Comparison of ENCODE assay signal across 8 cellular contexts in the genomic region with DNA sequence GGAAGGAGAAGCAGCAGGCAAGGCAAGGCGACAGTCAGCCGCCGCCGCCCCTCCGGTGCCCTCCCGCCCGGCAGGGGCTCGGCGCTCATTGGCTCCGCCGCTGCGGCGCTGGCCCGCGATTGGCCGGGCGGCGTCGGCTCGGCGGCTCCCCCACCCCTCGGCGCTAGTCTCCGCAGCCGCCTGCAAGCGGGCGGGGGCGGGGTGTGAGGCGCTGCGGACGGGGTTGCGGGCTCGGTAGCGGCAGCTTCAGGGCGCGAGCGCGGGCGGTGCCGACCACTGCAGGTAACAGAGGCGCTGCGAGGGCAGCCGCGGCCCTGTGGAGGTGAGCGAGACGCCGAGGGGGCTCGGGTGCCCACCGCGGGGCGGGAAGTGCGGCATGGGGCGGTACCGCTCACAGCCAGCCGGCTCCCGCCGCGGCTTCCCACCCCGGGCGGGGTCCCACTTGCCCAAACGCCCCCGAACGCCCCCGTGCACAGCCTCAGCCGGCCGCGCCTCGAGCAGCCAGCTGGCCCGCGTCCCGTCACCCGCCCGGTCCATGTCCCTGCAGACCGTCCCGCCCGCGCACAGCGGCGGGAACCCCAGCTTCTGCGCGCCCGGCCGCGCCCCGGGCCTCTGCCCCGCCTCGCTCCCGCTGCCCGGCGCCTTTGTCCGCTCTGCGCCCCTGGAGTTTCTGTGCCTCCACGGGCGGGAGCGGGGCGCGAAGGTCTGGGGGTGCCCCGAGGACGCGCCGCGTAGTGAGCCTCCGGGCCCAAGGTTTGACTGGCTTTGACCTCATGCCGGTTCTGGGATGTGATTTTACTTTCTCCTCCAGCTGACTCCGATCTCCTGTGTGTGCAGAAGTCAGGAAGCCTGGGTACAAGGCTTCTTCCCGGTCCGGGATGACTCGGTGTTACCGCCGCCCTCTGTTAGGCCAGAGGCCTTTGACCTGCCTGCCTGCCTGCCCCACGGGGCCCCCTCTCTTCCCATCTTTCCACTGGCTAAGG. TPM values are rescaled to one million over a fixed set of nuclear protein-coding genes. Genes with fewer than 3 reads are reported as not detected.
DNase-seq lines count a peak whose midpoint lies in the region; ATAC-seq and TF ChIP-seq lines count a peak whose summit lies in the region.

A gene (plus strand): TSS at position 166 of the 983 bp plus-strand sequence. CDS start 4,480 bp downstream, outside the sequence.

- peak within 1 kb of the TSS; percentile 98 for H3K4me3 Mint-ChIP-seq in chondrocyte (ENCODE audit: unreplicated experiment)

- H3K27me3 Mint-ChIP-seq in chondrocyte (ENCODE audit: low read depth): no peaks in the 10 kb centered on the region

- peaks cover 22% of the 10 kb centered on the region for H3K4me1 Mint-ChIP-seq in chondrocyte (ENCODE audit: low read depth)

- H3K27ac Mint-ChIP-seq in chondrocyte (ENCODE audit: unreplicated experiment): peak within 1 kb of the TSS; percentile 94

- no peaks in the 10 kb centered on the region for H3K9me3 Mint-ChIP-seq in chondrocyte (ENCODE audit: low read depth)

- TF ChIP-seq CTCF in chondrocyte (IDR thresholded peaks at IDR 0.05): peak; percentile 21

- H3K36me3 Mint-ChIP-seq in chondrocyte (ENCODE audit: low read depth): peaks cover 2% of the 10 kb centered on the region

- peak; percentile 98 for DNase-seq in AG20443 (ENCODE audit: low spot score)
- peak; percentile 77 for DNase-seq in NCI-H446 treated with DMSO at 0.1 percent for 48 hours (lab: John Stamatoyannopoulos, UW)
- DNase-seq in activated CD4-positive, alpha-beta T cell treated with anti-CD3 and anti-CD28 coated beads for 1 hour: peak; percentile 74
- DNase-seq in chondrocyte (ENCODE audit: low spot score): no peak
- DNase-seq in kidney tubule cell (ENCODE audit: low spot score): peak; percentile 93
- DNase-seq in stimulated activated CD4-positive, alpha-beta T cell treated with anti-CD3 and anti-CD28 coated beads, Interleukin-15, amount 100 ng/mL, for 48 hours (ENCODE audit: low read depth in 2 of 2): peak; percentile 44 to 80

- ATAC-seq in GM19023 (IDR thresholded peaks at IDR 0.05; ENCODE audit: unreplicated experiment): peak; percentile 98
- peak; percentile 95 for ATAC-seq in HG03175 (IDR thresholded peaks at IDR 0.05; ENCODE audit: unreplicated experiment)

RNA-seq across cellular contexts. Expression of the gene that starts here (rescaled TPM):
- total RNA-seq in chondrocyte: 11.8 to 16.9 TPM (median 12.1 TPM) in 3 replicates
